ENCODE assay signal across 1 cellular context in the genomic region with DNA sequence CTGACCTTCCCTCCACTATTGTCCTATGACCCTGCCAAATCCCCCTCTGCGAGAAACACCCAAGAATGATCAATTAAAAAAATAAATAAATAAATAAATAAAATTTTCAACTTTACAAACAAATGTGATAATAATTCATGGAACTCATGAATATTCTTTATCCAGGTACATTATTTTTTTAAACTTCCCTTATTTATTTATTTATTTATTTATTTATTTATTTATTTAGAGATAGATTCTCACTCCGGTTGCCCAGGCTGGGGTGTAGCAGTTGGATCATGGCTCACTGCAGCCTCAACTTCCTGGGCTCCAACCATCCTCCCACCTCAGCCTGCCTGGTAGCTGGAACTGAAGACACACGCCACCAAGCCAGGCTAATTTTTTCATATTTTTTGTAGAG.
TF ChIP-seq lines count a peak whose summit lies in the region.

No MANE protein-coding gene starts in this region.

TF ChIP-seq in HEK293, 187 proteins besides CTCF, POLR2A, EP300 and RAD21 (continued from another document):
- TF ChIP-seq, protein P1, sequence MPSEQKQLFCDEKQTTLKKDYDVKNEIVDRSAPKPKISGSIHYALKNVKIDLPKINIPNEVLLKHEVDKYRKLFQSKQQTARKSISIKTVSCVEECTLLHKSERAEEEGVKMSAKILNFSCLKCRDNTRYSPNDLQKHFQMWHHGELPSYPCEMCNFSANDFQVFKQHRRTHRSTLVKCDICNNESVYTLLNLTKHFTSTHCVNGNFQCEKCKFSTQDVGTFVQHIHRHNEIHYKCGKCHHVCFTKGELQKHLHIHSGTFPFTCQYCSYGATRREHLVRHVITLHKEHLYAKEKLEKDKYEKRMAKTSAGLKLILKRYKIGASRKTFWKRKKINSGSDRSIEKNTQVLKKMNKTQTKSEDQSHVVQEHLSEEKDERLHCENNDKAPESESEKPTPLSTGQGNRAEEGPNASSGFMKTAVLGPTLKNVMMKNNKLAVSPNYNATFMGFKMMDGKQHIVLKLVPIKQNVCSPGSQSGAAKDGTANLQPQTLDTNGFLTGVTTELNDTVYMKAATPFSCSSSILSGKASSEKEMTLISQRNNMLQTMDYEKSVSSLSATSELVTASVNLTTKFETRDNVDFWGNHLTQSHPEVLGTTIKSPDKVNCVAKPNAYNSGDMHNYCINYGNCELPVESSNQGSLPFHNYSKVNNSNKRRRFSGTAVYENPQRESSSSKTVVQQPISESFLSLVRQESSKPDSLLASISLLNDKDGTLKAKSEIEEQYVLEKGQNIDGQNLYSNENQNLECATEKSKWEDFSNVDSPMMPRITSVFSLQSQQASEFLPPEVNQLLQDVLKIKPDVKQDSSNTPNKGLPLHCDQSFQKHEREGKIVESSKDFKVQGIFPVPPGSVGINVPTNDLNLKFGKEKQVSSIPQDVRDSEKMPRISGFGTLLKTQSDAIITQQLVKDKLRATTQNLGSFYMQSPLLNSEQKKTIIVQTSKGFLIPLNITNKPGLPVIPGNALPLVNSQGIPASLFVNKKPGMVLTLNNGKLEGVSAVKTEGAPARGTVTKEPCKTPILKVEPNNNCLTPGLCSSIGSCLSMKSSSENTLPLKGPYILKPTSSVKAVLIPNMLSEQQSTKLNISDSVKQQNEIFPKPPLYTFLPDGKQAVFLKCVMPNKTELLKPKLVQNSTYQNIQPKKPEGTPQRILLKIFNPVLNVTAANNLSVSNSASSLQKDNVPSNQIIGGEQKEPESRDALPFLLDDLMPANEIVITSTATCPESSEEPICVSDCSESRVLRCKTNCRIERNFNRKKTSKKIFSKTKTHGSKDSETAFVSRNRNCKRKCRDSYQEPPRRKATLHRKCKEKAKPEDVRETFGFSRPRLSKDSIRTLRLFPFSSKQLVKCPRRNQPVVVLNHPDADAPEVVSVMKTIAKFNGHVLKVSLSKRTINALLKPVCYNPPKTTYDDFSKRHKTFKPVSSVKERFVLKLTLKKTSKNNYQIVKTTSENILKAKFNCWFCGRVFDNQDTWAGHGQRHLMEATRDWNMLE (tag by site-specific recombination; conservative IDR thresholded peaks at IDR 0.05; ENCODE audit: low read depth) = peak; percentile 75
- peak; percentile 82; the same call in 1 of the 2 replicates for TF ChIP-seq ZNF394 (tag by site-specific recombination; IDR thresholded peaks at IDR 0.05; ENCODE audit: borderline replicate concordance)
- TF ChIP-seq, protein P2, sequence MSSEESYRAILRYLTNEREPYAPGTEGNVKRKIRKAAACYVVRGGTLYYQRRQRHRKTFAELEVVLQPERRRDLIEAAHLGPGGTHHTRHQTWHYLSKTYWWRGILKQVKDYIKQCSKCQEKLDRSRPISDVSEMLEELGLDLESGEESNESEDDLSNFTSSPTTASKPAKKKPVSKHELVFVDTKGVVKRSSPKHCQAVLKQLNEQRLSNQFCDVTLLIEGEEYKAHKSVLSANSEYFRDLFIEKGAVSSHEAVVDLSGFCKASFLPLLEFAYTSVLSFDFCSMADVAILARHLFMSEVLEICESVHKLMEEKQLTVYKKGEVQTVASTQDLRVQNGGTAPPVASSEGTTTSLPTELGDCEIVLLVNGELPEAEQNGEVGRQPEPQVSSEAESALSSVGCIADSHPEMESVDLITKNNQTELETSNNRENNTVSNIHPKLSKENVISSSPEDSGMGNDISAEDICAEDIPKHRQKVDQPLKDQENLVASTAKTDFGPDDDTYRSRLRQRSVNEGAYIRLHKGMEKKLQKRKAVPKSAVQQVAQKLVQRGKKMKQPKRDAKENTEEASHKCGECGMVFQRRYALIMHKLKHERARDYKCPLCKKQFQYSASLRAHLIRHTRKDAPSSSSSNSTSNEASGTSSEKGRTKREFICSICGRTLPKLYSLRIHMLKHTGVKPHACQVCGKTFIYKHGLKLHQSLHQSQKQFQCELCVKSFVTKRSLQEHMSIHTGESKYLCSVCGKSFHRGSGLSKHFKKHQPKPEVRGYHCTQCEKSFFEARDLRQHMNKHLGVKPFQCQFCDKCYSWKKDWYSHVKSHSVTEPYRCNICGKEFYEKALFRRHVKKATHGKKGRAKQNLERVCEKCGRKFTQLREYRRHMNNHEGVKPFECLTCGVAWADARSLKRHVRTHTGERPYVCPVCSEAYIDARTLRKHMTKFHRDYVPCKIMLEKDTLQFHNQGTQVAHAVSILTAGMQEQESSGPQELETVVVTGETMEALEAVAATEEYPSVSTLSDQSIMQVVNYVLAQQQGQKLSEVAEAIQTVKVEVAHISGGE (tag by site-specific recombination; conservative IDR thresholded peaks at IDR 0.05; ENCODE audit: low read depth) = peak; percentile 47; the same call in 1 of the 2 replicates
- TF ChIP-seq ZNF623 (tag by site-specific recombination; IDR thresholded peaks at IDR 0.05) = peak; percentile 47
